Comparison of ENCODE assay signal across 15 cellular contexts in genomic region chr13:73903561-73903960, GRCh38.
DNase-seq lines count a peak whose midpoint lies in the region; ATAC-seq and TF ChIP-seq lines count a peak whose summit lies in the region.
"Had no signal": no experiment of that assay in that cellular context is flagged by ENCODE, and none has a peak within 500 bp of the region (broad histone marks: within the 10 kb centered on the region; RNA-seq: fewer than 3 reads in every experiment).

No MANE protein-coding gene starts in this region.

- H3K56ac ChIP-seq in H9 (ENCODE audit: insufficient read length, low read depth, low read length): no peak overlapping the region

- H4K91ac ChIP-seq in H9 (ENCODE audit: insufficient read length, low read depth, low read length): no peak overlapping the region

- no peak overlapping the region for H2BK20ac ChIP-seq in H9 (ENCODE audit: low read depth, low read length, poor library complexity, severe bottlenecking)

- no peak overlapping the region for H3K18ac ChIP-seq in H9 (ENCODE audit: insufficient read length, low read depth, low read length)

- H3K27me3 Mint-ChIP-seq in H9 (ENCODE audit: low read depth) (peaks cover 22% of the 10 kb centered on the region), glutamatergic neuron (ENCODE audit: unreplicated experiment) (no peaks in the 10 kb centered on the region)
- H3K27me3 Mint-ChIP-seq: B cell; CD4-positive, alpha-beta T cell had no signal

- H4K5ac ChIP-seq in H9 (ENCODE audit: insufficient read length, low read depth, low read length): no peak overlapping the region

- no peak overlapping the region for H3K14ac ChIP-seq in H9 (ENCODE audit: insufficient read depth, low read length)

- H3K27ac Mint-ChIP-seq in H9 (no peak overlapping the region), glutamatergic neuron (ENCODE audit: unreplicated experiment) (no peak overlapping the region)
- H3K27ac Mint-ChIP-seq: B cell had no signal

- H2BK12ac ChIP-seq in H9 (ENCODE audit: insufficient read length, low read depth, low read length): no peak overlapping the region

- no peak overlapping the region for H3K4me2 ChIP-seq in H9 (ENCODE audit: insufficient read depth, insufficient read length, low read length)

- H3K79me2 ChIP-seq in H9 (ENCODE audit: insufficient read depth, low read length): no peaks in the 10 kb centered on the region

- TF ChIP-seq CTCF in H9 (conservative IDR thresholded peaks at IDR 0.05) (no peak), glutamatergic neuron (IDR thresholded peaks at IDR 0.05; ENCODE audit: partially characterized antibody, unreplicated experiment) (no peak)

- H3K4me3 Mint-ChIP-seq in H9 (no peak overlapping the region), glutamatergic neuron (ENCODE audit: unreplicated experiment) (no peak overlapping the region)
- H3K4me3 Mint-ChIP-seq: B cell; CD4-positive, alpha-beta T cell had no signal

- no peaks in the 10 kb centered on the region for H3K9me3 ChIP-seq in H9 (ENCODE audit: control insufficient read depth, low read depth, low read length)

- H2BK5ac ChIP-seq in H9 (ENCODE audit: insufficient read length, low read length): no peak overlapping the region

- no peaks in the 10 kb centered on the region for H3K23me2 ChIP-seq in H9 (ENCODE audit: insufficient read length, low read depth, low read length, poor library complexity, severe bottlenecking)

- DNase-seq in H9 (peak; percentile 47), NCI-H69 (lab: John Stamatoyannopoulos, UW) (peak; percentile 15), glutamatergic neuron (peak; percentile 52), NCI-H748 treated with DMSO at 0.1 percent for 48 hours (lab: John Stamatoyannopoulos, UW) (no peak), islet precursor cell (no peak)
- DNase-seq: C1 segment of cervical spinal cord; Calu3; CD4-positive, alpha-beta T cell; DMS 273 treated with DMSO at 0.1 percent for 48 hours; GOT3 had no signal

- H2BK120ac ChIP-seq in H9 (ENCODE audit: low read depth, low read length, poor library complexity, severe bottlenecking): no peak overlapping the region

- H3K9me3 Mint-ChIP-seq in H9 (no peaks in the 10 kb centered on the region), glutamatergic neuron (ENCODE audit: unreplicated experiment) (no peaks in the 10 kb centered on the region)
- H3K9me3 Mint-ChIP-seq: CD4-positive, alpha-beta T cell had no signal

- H3K23ac ChIP-seq in H9 (ENCODE audit: insufficient read length, low read depth, low read length): no peak overlapping the region

- H3K9ac ChIP-seq in H9 (ENCODE audit: extremely low read depth, insufficient read length, low read length): no peak overlapping the region

- H3T11ph ChIP-seq in H9 (ENCODE audit: low read length): no peak overlapping the region

- WGBS in H9 (ENCODE audit: extremely low coverage, insufficient read length, low lambda C conversion rate): no CpG with 5 or more reads among the region's 7 CpGs

- H2AK5ac ChIP-seq in H9 (ENCODE audit: insufficient read length, low read length): no peak overlapping the region

- peaks cover 2% of the 10 kb centered on the region; the same call in 1 of the 2 replicates for H3K27me3 ChIP-seq in H9 (ENCODE audit: insufficient read depth, low read length)

- no peak overlapping the region for H4K8ac ChIP-seq in H9 (replicated peaks; ENCODE audit: insufficient read length, low read depth, low read length)

- no peak overlapping the region for H3K27ac ChIP-seq in H9 (ENCODE audit: insufficient read length, low read depth, low read length)
- H3K27ac ChIP-seq: HL-60 had no signal

- H4K20me1 ChIP-seq in H9 (ENCODE audit: control insufficient read depth, insufficient read depth, insufficient read length): no peaks in the 10 kb centered on the region

- H3K4ac ChIP-seq in H9 (ENCODE audit: low read depth, low read length): no peak overlapping the region

- H3K4me1 ChIP-seq in H9 (ENCODE audit: insufficient read depth, low read length): no peaks in the 10 kb centered on the region

- ATAC-seq in GM21737 (IDR thresholded peaks at IDR 0.05; ENCODE audit: unreplicated experiment) (no peak), GM19467 (IDR thresholded peaks at IDR 0.05; ENCODE audit: unreplicated experiment) (no peak)
- ATAC-seq: HCT116 had no signal

- no peaks in the 10 kb centered on the region for H3K79me1 ChIP-seq in H9 (ENCODE audit: insufficient read depth, low read depth, low read length, poor library complexity, severe bottlenecking)

- no peak overlapping the region for H2BK15ac ChIP-seq in H9 (ENCODE audit: low read depth, low read length)

- H3K4me1 Mint-ChIP-seq in H9 (peaks cover 3 to 5% of the 10 kb centered on the region in 2 experiments; a peak in 1 of 4 replicates), glutamatergic neuron (ENCODE audit: low read depth, unreplicated experiment) (peaks cover 13% of the 10 kb centered on the region)

- H3K36me3 Mint-ChIP-seq in H9 (ENCODE audit: insufficient read depth in 1 of 3, low read depth in 3 of 3): no peaks in the 10 kb centered on the region
- H3K36me3 Mint-ChIP-seq in glutamatergic neuron (ENCODE audit: unreplicated experiment): no peaks in the 10 kb centered on the region

- no peak overlapping the region for H2AFZ ChIP-seq in H9 (ENCODE audit: low read length)

Comparison
In these comparisons a context has a peak if more than half of its experiments do, and no peak if none do; other contexts are left out.
1. DNase-seq: peak in H9 (single experiment), NCI-H69 (single experiment) and glutamatergic neuron (single experiment); none in NCI-H748 treated with DMSO at 0.1 percent for 48 hours (single experiment) and islet precursor cell (single experiment).